In the genomic region with DNA sequence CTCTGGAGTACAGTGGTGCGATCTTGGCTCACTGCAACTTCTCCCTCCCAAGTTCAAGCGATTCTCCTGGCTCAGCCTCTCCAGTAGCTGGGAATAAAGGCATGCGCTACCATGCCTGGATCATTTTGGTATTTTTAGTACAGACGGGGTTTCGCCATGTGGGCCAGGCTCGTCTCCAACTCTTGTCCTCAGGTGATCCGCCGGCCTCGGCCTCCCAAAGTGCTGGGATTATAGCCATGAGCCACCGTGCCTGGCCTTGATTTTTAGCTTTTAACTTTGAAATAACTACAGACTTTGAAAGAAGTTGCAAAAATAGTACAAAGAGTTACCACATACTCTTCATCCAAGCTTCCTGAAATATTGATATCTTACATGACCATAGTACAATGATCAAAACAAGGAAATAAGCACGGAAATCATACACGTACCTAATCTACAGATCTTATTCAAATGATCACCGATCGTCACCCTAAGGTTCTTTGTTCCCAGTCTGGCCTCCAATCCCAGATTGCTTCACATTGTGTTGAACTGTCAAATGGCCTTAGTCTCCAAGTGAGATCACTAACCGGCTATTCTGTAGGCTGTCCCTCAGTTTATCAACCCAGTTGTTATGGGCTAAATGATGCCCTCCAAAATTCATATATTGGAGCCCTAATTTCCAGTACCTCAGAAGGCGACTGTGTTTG, we compare ENCODE assay signal across 2 cellular contexts.
A peak's percentile ranks its signal among the peaks of the same experiment; 100 is the strongest.
TF ChIP-seq lines count a peak whose summit lies in the region.

No MANE protein-coding gene starts in this region.

TF ChIP-seq in IMR-90, 13 proteins besides CTCF, POLR2A, EP300 and RAD21:
- TF ChIP-seq RCOR1 (IDR thresholded peaks at IDR 0.05; ENCODE audit: insufficient replicate concordance, low read length) (no peak), SMC3 (IDR thresholded peaks at IDR 0.05; ENCODE audit: low read depth, low read length) (no peak), BHLHE40 (IDR thresholded peaks at IDR 0.05; ENCODE audit: low read depth, low read length) (no peak), CEBPB (IDR thresholded peaks at IDR 0.05; ENCODE audit: low read depth, low read length) (no peak), MAZ (IDR thresholded peaks at IDR 0.05; ENCODE audit: borderline replicate concordance, low read depth, low read length) (no peak), FOS (IDR thresholded peaks at IDR 0.05; ENCODE audit: low read depth, low read length) (no peak), MXI1 (IDR thresholded peaks at IDR 0.05; ENCODE audit: borderline replicate concordance, low read depth, low read length) (no peak), MAFK (IDR thresholded peaks at IDR 0.05; ENCODE audit: low read depth, low read length) (no peak), CHD1 (IDR thresholded peaks at IDR 0.05; ENCODE audit: low read depth, low read length) (no peak), RFX5 (IDR thresholded peaks at IDR 0.05; ENCODE audit: low read depth, low read length) (no peak), NFE2L2 (IDR thresholded peaks at IDR 0.05; ENCODE audit: low read depth, low read length) (no peak)
- TF ChIP-seq, protein P1, sequence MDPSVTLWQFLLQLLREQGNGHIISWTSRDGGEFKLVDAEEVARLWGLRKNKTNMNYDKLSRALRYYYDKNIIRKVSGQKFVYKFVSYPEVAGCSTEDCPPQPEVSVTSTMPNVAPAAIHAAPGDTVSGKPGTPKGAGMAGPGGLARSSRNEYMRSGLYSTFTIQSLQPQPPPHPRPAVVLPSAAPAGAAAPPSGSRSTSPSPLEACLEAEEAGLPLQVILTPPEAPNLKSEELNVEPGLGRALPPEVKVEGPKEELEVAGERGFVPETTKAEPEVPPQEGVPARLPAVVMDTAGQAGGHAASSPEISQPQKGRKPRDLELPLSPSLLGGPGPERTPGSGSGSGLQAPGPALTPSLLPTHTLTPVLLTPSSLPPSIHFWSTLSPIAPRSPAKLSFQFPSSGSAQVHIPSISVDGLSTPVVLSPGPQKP (IDR thresholded peaks at IDR 0.05; ENCODE audit: borderline replicate concordance, low read depth, low read length): no peak
- TF ChIP-seq, protein P2, sequence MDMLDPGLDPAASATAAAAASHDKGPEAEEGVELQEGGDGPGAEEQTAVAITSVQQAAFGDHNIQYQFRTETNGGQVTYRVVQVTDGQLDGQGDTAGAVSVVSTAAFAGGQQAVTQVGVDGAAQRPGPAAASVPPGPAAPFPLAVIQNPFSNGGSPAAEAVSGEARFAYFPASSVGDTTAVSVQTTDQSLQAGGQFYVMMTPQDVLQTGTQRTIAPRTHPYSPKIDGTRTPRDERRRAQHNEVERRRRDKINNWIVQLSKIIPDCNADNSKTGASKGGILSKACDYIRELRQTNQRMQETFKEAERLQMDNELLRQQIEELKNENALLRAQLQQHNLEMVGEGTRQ (IDR thresholded peaks at IDR 0.05; ENCODE audit: low read depth, low read length): no peak

TF ChIP-seq in HepG2, 621 proteins besides CTCF, POLR2A, EP300 and RAD21:
- TF ChIP-seq SAP130 (CRISPR knock-in tag; IDR thresholded peaks at IDR 0.05; ENCODE audit: low read depth) (0 out of 2 replicates have a peak, but pooled peaks have one; percentile 10), TGIF2 (CRISPR knock-in tag; IDR thresholded peaks at IDR 0.05) (peak; percentile 76; the same call in 1 of the 2 replicates), CEBPB (IDR thresholded peaks at IDR 0.05; ENCODE audit: borderline replicate concordance, low read depth, low read length) (peak; percentile 54; the same call in 1 of the 2 replicates), ELF3 (CRISPR knock-in tag; IDR thresholded peaks at IDR 0.05) (no peak), GATAD2A (CRISPR knock-in tag; IDR thresholded peaks at IDR 0.05) (0 out of 2 replicates have a peak, but pooled peaks have one; percentile 13), ZNF546 (CRISPR knock-in tag; conservative IDR thresholded peaks at IDR 0.05) (no peak), SIN3B (IDR thresholded peaks at IDR 0.05; ENCODE audit: low read length) (no peak), CEBPG (CRISPR knock-in tag; IDR thresholded peaks at IDR 0.05) (peak; percentile 43), SALL1 (CRISPR knock-in tag; IDR thresholded peaks at IDR 0.05) (peak; percentile 41; the same call in 1 of the 2 replicates), RXRA (CRISPR knock-in tag; IDR thresholded peaks at IDR 0.05) (peak; percentile 30; the same call in 1 of the 2 replicates), MED1 (CRISPR knock-in tag; IDR thresholded peaks at IDR 0.05) (no peak), ZNF230 (CRISPR knock-in tag; IDR thresholded peaks at IDR 0.05) (0 out of 2 replicates have a peak, but pooled peaks have one; percentile 32), SOX6 (IDR thresholded peaks at IDR 0.05) (no peak), SOX6 (CRISPR knock-in tag; IDR thresholded peaks at IDR 0.05) (peak; percentile 18; the same call in 1 of the 2 replicates)
- TF ChIP-seq, protein P3, sequence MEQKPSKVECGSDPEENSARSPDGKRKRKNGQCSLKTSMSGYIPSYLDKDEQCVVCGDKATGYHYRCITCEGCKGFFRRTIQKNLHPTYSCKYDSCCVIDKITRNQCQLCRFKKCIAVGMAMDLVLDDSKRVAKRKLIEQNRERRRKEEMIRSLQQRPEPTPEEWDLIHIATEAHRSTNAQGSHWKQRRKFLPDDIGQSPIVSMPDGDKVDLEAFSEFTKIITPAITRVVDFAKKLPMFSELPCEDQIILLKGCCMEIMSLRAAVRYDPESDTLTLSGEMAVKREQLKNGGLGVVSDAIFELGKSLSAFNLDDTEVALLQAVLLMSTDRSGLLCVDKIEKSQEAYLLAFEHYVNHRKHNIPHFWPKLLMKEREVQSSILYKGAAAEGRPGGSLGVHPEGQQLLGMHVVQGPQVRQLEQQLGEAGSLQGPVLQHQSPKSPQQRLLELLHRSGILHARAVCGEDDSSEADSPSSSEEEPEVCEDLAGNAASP (CRISPR knock-in tag; IDR thresholded peaks at IDR 0.05; ENCODE audit: borderline replicate concordance): peak; percentile 40; the same call in 1 of the 2 replicates
- TF ChIP-seq, protein P4, sequence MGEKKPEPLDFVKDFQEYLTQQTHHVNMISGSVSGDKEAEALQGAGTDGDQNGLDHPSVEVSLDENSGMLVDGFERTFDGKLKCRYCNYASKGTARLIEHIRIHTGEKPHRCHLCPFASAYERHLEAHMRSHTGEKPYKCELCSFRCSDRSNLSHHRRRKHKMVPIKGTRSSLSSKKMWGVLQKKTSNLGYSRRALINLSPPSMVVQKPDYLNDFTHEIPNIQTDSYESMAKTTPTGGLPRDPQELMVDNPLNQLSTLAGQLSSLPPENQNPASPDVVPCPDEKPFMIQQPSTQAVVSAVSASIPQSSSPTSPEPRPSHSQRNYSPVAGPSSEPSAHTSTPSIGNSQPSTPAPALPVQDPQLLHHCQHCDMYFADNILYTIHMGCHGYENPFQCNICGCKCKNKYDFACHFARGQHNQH (CRISPR knock-in tag; IDR thresholded peaks at IDR 0.05): no peak
- TF ChIP-seq, protein P5, sequence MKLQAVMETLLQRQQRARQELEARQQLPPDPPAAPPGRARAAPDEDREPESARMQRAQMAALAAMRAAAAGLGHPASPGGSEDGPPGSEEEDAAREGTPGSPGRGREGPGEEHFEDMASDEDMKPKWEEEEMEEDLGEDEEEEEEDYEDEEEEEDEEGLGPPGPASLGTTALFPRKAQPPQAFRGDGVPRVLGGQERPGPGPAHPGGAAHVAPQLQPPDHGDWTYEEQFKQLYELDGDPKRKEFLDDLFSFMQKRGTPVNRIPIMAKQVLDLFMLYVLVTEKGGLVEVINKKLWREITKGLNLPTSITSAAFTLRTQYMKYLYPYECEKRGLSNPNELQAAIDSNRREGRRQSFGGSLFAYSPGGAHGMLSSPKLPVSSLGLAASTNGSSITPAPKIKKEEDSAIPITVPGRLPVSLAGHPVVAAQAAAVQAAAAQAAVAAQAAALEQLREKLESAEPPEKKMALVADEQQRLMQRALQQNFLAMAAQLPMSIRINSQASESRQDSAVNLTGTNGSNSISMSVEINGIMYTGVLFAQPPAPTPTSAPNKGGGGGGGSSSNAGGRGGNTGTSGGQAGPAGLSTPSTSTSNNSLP (IDR thresholded peaks at IDR 0.05; ENCODE audit: low read depth, low read length): peak; percentile 47; the same call in 1 of the 2 replicates
- TF ChIP-seq, protein P6, sequence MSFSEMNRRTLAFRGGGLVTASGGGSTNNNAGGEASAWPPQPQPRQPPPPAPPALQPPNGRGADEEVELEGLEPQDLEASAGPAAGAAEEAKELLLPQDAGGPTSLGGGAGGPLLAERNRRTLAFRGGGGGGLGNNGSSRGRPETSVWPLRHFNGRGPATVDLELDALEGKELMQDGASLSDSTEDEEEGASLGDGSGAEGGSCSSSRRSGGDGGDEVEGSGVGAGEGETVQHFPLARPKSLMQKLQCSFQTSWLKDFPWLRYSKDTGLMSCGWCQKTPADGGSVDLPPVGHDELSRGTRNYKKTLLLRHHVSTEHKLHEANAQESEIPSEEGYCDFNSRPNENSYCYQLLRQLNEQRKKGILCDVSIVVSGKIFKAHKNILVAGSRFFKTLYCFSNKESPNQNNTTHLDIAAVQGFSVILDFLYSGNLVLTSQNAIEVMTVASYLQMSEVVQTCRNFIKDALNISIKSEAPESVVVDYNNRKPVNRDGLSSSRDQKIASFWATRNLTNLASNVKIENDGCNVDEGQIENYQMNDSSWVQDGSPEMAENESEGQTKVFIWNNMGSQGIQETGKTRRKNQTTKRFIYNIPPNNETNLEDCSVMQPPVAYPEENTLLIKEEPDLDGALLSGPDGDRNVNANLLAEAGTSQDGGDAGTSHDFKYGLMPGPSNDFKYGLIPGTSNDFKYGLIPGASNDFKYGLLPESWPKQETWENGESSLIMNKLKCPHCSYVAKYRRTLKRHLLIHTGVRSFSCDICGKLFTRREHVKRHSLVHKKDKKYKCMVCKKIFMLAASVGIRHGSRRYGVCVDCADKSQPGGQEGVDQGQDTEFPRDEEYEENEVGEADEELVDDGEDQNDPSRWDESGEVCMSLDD (CRISPR knock-in tag; IDR thresholded peaks at IDR 0.05; ENCODE audit: borderline replicate concordance): no peak
- TF ChIP-seq, protein P7, sequence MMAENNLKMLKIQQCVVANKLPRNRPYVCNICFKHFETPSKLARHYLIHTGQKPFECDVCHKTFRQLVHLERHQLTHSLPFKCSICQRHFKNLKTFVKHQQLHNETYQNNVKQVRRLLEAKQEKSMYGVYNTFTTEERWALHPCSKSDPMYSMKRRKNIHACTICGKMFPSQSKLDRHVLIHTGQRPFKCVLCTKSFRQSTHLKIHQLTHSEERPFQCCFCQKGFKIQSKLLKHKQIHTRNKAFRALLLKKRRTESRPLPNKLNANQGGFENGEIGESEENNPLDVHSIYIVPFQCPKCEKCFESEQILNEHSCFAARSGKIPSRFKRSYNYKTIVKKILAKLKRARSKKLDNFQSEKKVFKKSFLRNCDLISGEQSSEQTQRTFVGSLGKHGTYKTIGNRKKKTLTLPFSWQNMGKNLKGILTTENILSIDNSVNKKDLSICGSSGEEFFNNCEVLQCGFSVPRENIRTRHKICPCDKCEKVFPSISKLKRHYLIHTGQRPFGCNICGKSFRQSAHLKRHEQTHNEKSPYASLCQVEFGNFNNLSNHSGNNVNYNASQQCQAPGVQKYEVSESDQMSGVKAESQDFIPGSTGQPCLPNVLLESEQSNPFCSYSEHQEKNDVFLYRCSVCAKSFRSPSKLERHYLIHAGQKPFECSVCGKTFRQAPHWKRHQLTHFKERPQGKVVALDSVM (CRISPR knock-in tag; IDR thresholded peaks at IDR 0.05): 0 out of 2 replicates have a peak, but pooled peaks have one; percentile 0
